ENCODE assay signal across 9 cellular contexts in genomic region chr9:33801943-33802500, GRCh38. TPM values are rescaled to one million over a fixed set of nuclear protein-coding genes. Genes with fewer than 3 reads are reported as not detected.
"Had no signal": no experiment of that assay in that cellular context is flagged by ENCODE, and none has a peak within 500 bp of the region (broad histone marks: within the 10 kb centered on the region; RNA-seq: fewer than 3 reads in every experiment).

No MANE protein-coding gene starts in this region.

RNA-seq across cellular contexts. Expression of gene PRSS3, which starts 6.7 kb away (rescaled TPM):
- total RNA-seq: left cardiac atrium, left ventricle myocardium inferior, left ventricle myocardium superior, mesenteric fat pad, mesothelial cell of epicardium, mononuclear cell, myocyte had no signal
- polyA plus RNA-seq: naive thymus-derived CD4-positive, alpha-beta T cell; naive thymus-derived CD8-positive, alpha-beta T cell had no signal
